ENCODE assay signal across 1 cellular context in genomic region chr18:75071484-75071785, GRCh38.
TF ChIP-seq lines count a peak whose summit lies in the region.

No MANE protein-coding gene starts in this region.

TF ChIP-seq in HepG2, 621 proteins besides CTCF, POLR2A, EP300 and RAD21 (continued from another document):
- TF ChIP-seq KIAA2018 (CRISPR knock-in tag; IDR thresholded peaks at IDR 0.05; ENCODE audit: borderline replicate concordance) (no peak), ZNF468 (CRISPR knock-in tag; IDR thresholded peaks at IDR 0.05) (no peak), KLF15 (CRISPR knock-in tag; IDR thresholded peaks at IDR 0.05; ENCODE audit: borderline replicate concordance) (no peak), MIER3 (CRISPR knock-in tag; IDR thresholded peaks at IDR 0.05; ENCODE audit: borderline replicate concordance) (no peak)
TF ChIP-seq in HepG2: peak in this region for 1.
